Comparison of ENCODE assay signal across 19 cellular contexts in genomic region chr12:123396954-123397353, GRCh38. TPM values are rescaled to one million over a fixed set of nuclear protein-coding genes. Genes with fewer than 3 reads are reported as not detected.
DNase-seq lines count a peak whose midpoint lies in the region; ATAC-seq and FAIRE-seq lines count a peak whose summit lies in the region.
"Had no signal": no experiment of that assay in that cellular context is flagged by ENCODE, and none has a peak within 500 bp of the region (broad histone marks: within the 10 kb centered on the region; RNA-seq: fewer than 3 reads in every experiment).

No MANE protein-coding gene starts in this region.

- intact Hi-C loops in left colon (cut with DNase I, micrococcal nuclease): no loop called here

- H3K4me1 ChIP-seq in small intestine (ENCODE audit: control insufficient read depth in 2 of 2, insufficient read depth in 1 of 2, low read depth in 1 of 2, low read length in 1 of 2): no peaks in the 10 kb centered on the region

- WGBS in small intestine, 3 donors: 80 to 88% (median 83%) methylated on average over 9 of the region's 9 CpGs

- H3K9me3 ChIP-seq in small intestine (ENCODE audit: control insufficient read depth, low read depth): no peaks in the 10 kb centered on the region
- H3K9me3 ChIP-seq: right atrium auricular region, upper lobe of left lung had no signal

- H3K36me3 Mint-ChIP-seq in activated T-cell treated with anti-CD3 and anti-CD28 coated beads, Interleukin-2, amount 50 U/mL, for 24 hours (ENCODE audit: low read depth): peaks cover 78% of the 10 kb centered on the region

- no peaks in the 10 kb centered on the region for H3K9me3 Mint-ChIP-seq in activated T-cell treated with anti-CD3 and anti-CD28 coated beads, Interleukin-2, amount 50 U/mL, for 24 hours
- H3K9me3 Mint-ChIP-seq: activated CD4-positive, alpha-beta memory T cell treated with anti-CD3 and anti-CD28 coated beads for 36 hours had no signal

- no peak overlapping the region for H3K4me3 Mint-ChIP-seq in activated T-cell treated with anti-CD3 and anti-CD28 coated beads, Interleukin-2, amount 50 U/mL, for 24 hours
- H3K4me3 Mint-ChIP-seq: activated CD4-positive, alpha-beta memory T cell treated with anti-CD3 and anti-CD28 coated beads for 36 hours had no signal

- H3K4me3 ChIP-seq in small intestine (ENCODE audit: low read depth in 1 of 2, low read length in 2 of 2): no peak overlapping the region
- H3K4me3 ChIP-seq: right atrium auricular region, upper lobe of left lung had no signal

- H3K27ac Mint-ChIP-seq in activated T-cell treated with anti-CD3 and anti-CD28 coated beads, Interleukin-2, amount 50 U/mL, for 24 hours: peak overlapping the region; percentile 33
- H3K27ac Mint-ChIP-seq: activated CD4-positive, alpha-beta memory T cell treated with anti-CD3 and anti-CD28 coated beads for 36 hours had no signal

- H3K36me3 ChIP-seq in small intestine (ENCODE audit: control insufficient read depth in 2 of 2, insufficient read depth in 2 of 2, low read length in 2 of 2): peaks cover 9 to 16% of the 10 kb centered on the region in 2 donors

- no peaks in the 10 kb centered on the region for H3K27me3 ChIP-seq in small intestine (ENCODE audit: control insufficient read depth in 2 of 2, insufficient read depth in 2 of 2, low read length in 2 of 2)
- H3K27me3 ChIP-seq: right atrium auricular region, upper lobe of left lung had no signal

- DNase-seq in activated T-cell treated with anti-CD3 and anti-CD28 coated beads, Interleukin-2, amount 50 U/mL, for 24 hours: no peak
- DNase-seq in activated T-cell treated with anti-CD3 and anti-CD28 coated beads for 4 hours: no peak
- peak; percentile 47 to 48 for DNase-seq in left colon
- DNase-seq in small intestine: peak; percentile 44
- DNase-seq in SHP77 (lab: John Stamatoyannopoulos, UW): no peak
- no peak for DNase-seq in activated effector memory CD4-positive, alpha-beta T cell treated with anti-CD3 and anti-CD28 coated beads, Interleukin-2, amount 50 U/mL, for 16 hours
- DNase-seq in A172 (ENCODE audit: low spot score): no peak
- DNase-seq: 8988T; activated CD4-positive, alpha-beta memory T cell treated with anti-CD3 and anti-CD28 coated beads for 36 hours; amniotic stem cell; central memory CD4-positive, alpha-beta T cell; effector CD8-positive, alpha-beta T cell; head of caudate nucleus; left ventricle myocardium superior; NCI-H1092 treated with DMSO at 0.1 percent for 48 hours; NCI-H510A had no signal

- H3K27me3 Mint-ChIP-seq in activated T-cell treated with anti-CD3 and anti-CD28 coated beads, Interleukin-2, amount 50 U/mL, for 24 hours: no peaks in the 10 kb centered on the region
- H3K27me3 Mint-ChIP-seq: activated CD4-positive, alpha-beta memory T cell treated with anti-CD3 and anti-CD28 coated beads for 36 hours had no signal

- ATAC-seq in left colon: peak; percentile 82
- no peak for ATAC-seq in GM19463 (IDR thresholded peaks at IDR 0.05; ENCODE audit: unreplicated experiment)
- ATAC-seq: left ventricle myocardium superior had no signal

- H3K27ac ChIP-seq in small intestine (ENCODE audit: low read depth in 1 of 2, low read length in 1 of 2): peak overlapping the region in 1 of 2 donors; percentile 22

- FAIRE-seq in small intestine (lab: Jason Lieb, UNC): no peak

- H3K4me1 Mint-ChIP-seq in activated T-cell treated with anti-CD3 and anti-CD28 coated beads, Interleukin-2, amount 50 U/mL, for 24 hours (ENCODE audit: low read depth): peaks cover 15% of the 10 kb centered on the region

RNA-seq across cellular contexts. Expression of gene KMT5A, which starts 13.0 kb away (rescaled TPM):
- 10 to 100 TPM; 38.3 to 52.0 TPM for total RNA-seq in left colon
- 10 to 100 TPM; 14.3 to 21.8 (median 15.4) TPM for polyA plus RNA-seq in small intestine
- total RNA-seq in A172 (2014; rRNA removed; shearing (Covaris generic)): 62.4 and 63.7 TPM in 2 replicates

RNA-seq across cellular contexts. Expression of gene SBNO1, which starts 32.3 kb away (rescaled TPM):
- 10 to 100 TPM; 28.3 to 31.0 TPM for total RNA-seq in left colon
- polyA plus RNA-seq in small intestine: 1 to 10 TPM; 5.1 to 7.0 (median 6.0) TPM
- 26.8 and 39.2 TPM in 2 replicates for total RNA-seq in A172 (2014; rRNA removed; shearing (Covaris generic))

RNA-seq across cellular contexts. Expression of gene RILPL2, which starts 39.5 kb away (rescaled TPM):
- 1 to 10 TPM; 1.1 to 1.9 TPM for total RNA-seq in left colon
- 1 to 10 TPM in 2 of 3 donors, under 1 TPM in 1; 0.45 to 5.1 (median 2.7) TPM for polyA plus RNA-seq in small intestine
- 3.6 and 3.9 TPM in 2 replicates for total RNA-seq in A172 (2014; rRNA removed; shearing (Covaris generic))

Comparison
In these comparisons a context has a peak if more than half of its experiments do, and no peak if none do; other contexts are left out.
1. DNase-seq: peak in left colon (2 of 2) and small intestine (single experiment); none in activated T-cell treated with anti-CD3 and anti-CD28 coated beads, Interleukin-2, amount 50 U/mL, for 24 hours (single experiment), activated T-cell treated with anti-CD3 and anti-CD28 coated beads for 4 hours (single experiment), SHP77 (0 of 2), activated effector memory CD4-positive, alpha-beta T cell treated with anti-CD3 and anti-CD28 coated beads, Interleukin-2, amount 50 U/mL, for 16 hours (single experiment) and A172 (single experiment).